In genomic region chr6:158651981-158652737, GRCh38 we compare ENCODE assay signal across 8 cellular contexts. TPM values are rescaled to one million over a fixed set of nuclear protein-coding genes. Genes with fewer than 3 reads are reported as not detected.
DNase-seq lines count a peak whose midpoint lies in the region; ATAC-seq and TF ChIP-seq lines count a peak whose summit lies in the region.
"Not testable (repeated sequence)": the region's sequence is repeated elsewhere in the genome, so short reads cannot be mapped to it uniquely, and the experiment has no call there.

No MANE protein-coding gene starts in this region.

- not testable (repeated sequence) for H3K36me3 ChIP-seq in stomach

- WGBS in stomach, 5 donors = 85 to 96% (median 92%) methylated on average over 17 of the region's 17 CpGs

- H3K4me1 Mint-ChIP-seq in CD14-positive monocyte (peaks cover 69% of the 10 kb centered on the region), osteocyte (ENCODE audit: unreplicated experiment) (peaks cover 15% of the 10 kb centered on the region)
- H3K4me1 Mint-ChIP-seq in T-helper 1 cell treated with Interleukin-12 subunit alpha and Interleukin-12 subunit beta and Interleukin-4 antibody, amounts not matched to agents 30 μg/mL and 1 μg/mL, for 36 hours (ENCODE audit: low read depth) = peaks cover 67% of the 10 kb centered on the region
- peaks cover 79% of the 10 kb centered on the region for H3K4me1 Mint-ChIP-seq in activated CD8-positive, alpha-beta T cell treated with anti-CD3 and anti-CD28 coated beads, Interleukin-2, amount 10 ng/mL, durations not matched to agents 7 days and 5 days (ENCODE audit: low read depth)
- H3K4me1 Mint-ChIP-seq in central memory CD8-positive, alpha-beta T cell = peaks cover 56% of the 10 kb centered on the region

- peak overlapping the region in 1 of 4 donors; percentile 11 for H3K4me3 ChIP-seq in stomach

- TF ChIP-seq EP300 in stomach (IDR thresholded peaks at IDR 0.05) = not testable (repeated sequence)

- H3K27me3 Mint-ChIP-seq in CD14-positive monocyte (ENCODE audit: low read depth in 3 of 3); T-helper 1 cell treated with Interleukin-12 subunit alpha and Interleukin-12 subunit beta and Interleukin-4 antibody, amounts not matched to agents 30 μg/mL and 1 μg/mL, for 36 hours (ENCODE audit: low read depth); activated CD8-positive, alpha-beta T cell treated with anti-CD3 and anti-CD28 coated beads, Interleukin-2, amount 10 ng/mL, durations not matched to agents 7 days and 5 days (ENCODE audit: low read depth); central memory CD8-positive, alpha-beta T cell; osteocyte (ENCODE audit: unreplicated experiment): not testable (repeated sequence)

- H3K4me3 Mint-ChIP-seq in CD14-positive monocyte = peak overlapping the region in 1 of 2 donors; percentile 45
- H3K4me3 Mint-ChIP-seq in T-helper 1 cell treated with Interleukin-12 subunit alpha and Interleukin-12 subunit beta and Interleukin-4 antibody, amounts not matched to agents 30 μg/mL and 1 μg/mL, for 36 hours = peak overlapping the region; percentile 86
- H3K4me3 Mint-ChIP-seq in activated CD8-positive, alpha-beta T cell treated with anti-CD3 and anti-CD28 coated beads, Interleukin-2, amount 10 ng/mL, durations not matched to agents 7 days and 5 days = peak overlapping the region; percentile 73
- H3K4me3 Mint-ChIP-seq in central memory CD8-positive, alpha-beta T cell = peak overlapping the region; percentile 83
- H3K4me3 Mint-ChIP-seq in osteocyte (ENCODE audit: unreplicated experiment) = not testable (repeated sequence)

- not testable (repeated sequence) for H3K36me3 Mint-ChIP-seq in CD14-positive monocyte; osteocyte (ENCODE audit: unreplicated experiment)
- peaks cover 48% of the 10 kb centered on the region for H3K36me3 Mint-ChIP-seq in T-helper 1 cell treated with Interleukin-12 subunit alpha and Interleukin-12 subunit beta and Interleukin-4 antibody, amounts not matched to agents 30 μg/mL and 1 μg/mL, for 36 hours (ENCODE audit: low read depth)
- peaks cover 51% of the 10 kb centered on the region for H3K36me3 Mint-ChIP-seq in activated CD8-positive, alpha-beta T cell treated with anti-CD3 and anti-CD28 coated beads, Interleukin-2, amount 10 ng/mL, durations not matched to agents 7 days and 5 days (ENCODE audit: low read depth)
- peaks cover 47% of the 10 kb centered on the region for H3K36me3 Mint-ChIP-seq in central memory CD8-positive, alpha-beta T cell (ENCODE audit: insufficient read depth)

- TF ChIP-seq CTCF in CD14-positive monocyte (IDR thresholded peaks at IDR 0.05); osteocyte (IDR thresholded peaks at IDR 0.05); stomach (IDR thresholded peaks at IDR 0.05): not testable (repeated sequence)

- H3K27ac Mint-ChIP-seq in CD14-positive monocyte = peak overlapping the region; percentile 96 to 100 (median 98)
- H3K27ac Mint-ChIP-seq in T-helper 1 cell treated with Interleukin-12 subunit alpha and Interleukin-12 subunit beta and Interleukin-4 antibody, amounts not matched to agents 30 μg/mL and 1 μg/mL, for 36 hours = peak overlapping the region; percentile 93
- H3K27ac Mint-ChIP-seq in activated CD8-positive, alpha-beta T cell treated with anti-CD3 and anti-CD28 coated beads, Interleukin-2, amount 10 ng/mL, durations not matched to agents 7 days and 5 days = peak overlapping the region; percentile 98
- peak overlapping the region; percentile 95 for H3K27ac Mint-ChIP-seq in central memory CD8-positive, alpha-beta T cell (ENCODE audit: low read depth)
- not testable (repeated sequence) for H3K27ac Mint-ChIP-seq in osteocyte (ENCODE audit: unreplicated experiment)

- intact Hi-C loops in CD14-positive monocyte (cut with micrococcal nuclease) = loop anchor here in 1 of 2 donors (10.0 kb wide), 1 partner anchor 597 kb away; no protein-coding TSS in a partner anchor
- intact Hi-C loops in stomach (cut with DNase I; ENCODE audit: low total_unique reads) = not testable (repeated sequence)

- H3K27ac ChIP-seq in stomach = peak overlapping the region in 4 of 5 donors; percentile 60 to 86 (median 75)

- POLR2A ChIA-PET in activated CD8-positive, alpha-beta T cell treated with anti-CD3 and anti-CD28 coated beads, Interleukin-2, amount 10 ng/mL, durations not matched to agents 7 days and 5 days (lab: Charles Lee) = interaction anchor here (1.0 to 3.7 kb wide), 5 partner anchors 9 to 392 kb away, joined by 3 to 46 read pairs (median 4); partner anchors contain the start of genes DYNLT1 and TAGAP

- not testable (repeated sequence) for TF ChIP-seq POLR2A in stomach (IDR thresholded peaks at IDR 0.05)

- not testable (repeated sequence) for DNase-seq in CD14-positive monocyte (ENCODE audit: low spot score); activated CD8-positive, alpha-beta T cell treated with anti-CD3 and anti-CD28 coated beads, Interleukin-2, amount 10 ng/mL, durations not matched to agents 7 days and 5 days; central memory CD8-positive, alpha-beta T cell (ENCODE audit: low spot score in 2 of 2)
- peak; percentile 24 for DNase-seq in activated effector memory CD4-positive, alpha-beta T cell treated with anti-CD3 and anti-CD28 coated beads, Interleukin-2, amount 50 U/mL, for 16 hours
- DNase-seq in islet precursor cell (peak; percentile 5), osteocyte (ENCODE audit: extremely low spot score, unreplicated experiment) (peak; percentile 44), stomach (peak; percentile 13)

- not testable (repeated sequence) for H3K27me3 ChIP-seq in stomach

- not testable (repeated sequence) for H3K9me3 ChIP-seq in stomach

- not testable (repeated sequence) for ATAC-seq in activated CD8-positive, alpha-beta T cell treated with anti-CD3 and anti-CD28 coated beads, Interleukin-2, amount 10 ng/mL, durations not matched to agents 7 days and 5 days; central memory CD8-positive, alpha-beta T cell (replicated peaks; ENCODE audit: extremely low read depth, poor library complexity, severe bottlenecking)

- CTCF ChIA-PET in activated CD8-positive, alpha-beta T cell treated with anti-CD3 and anti-CD28 coated beads, Interleukin-2, amount 10 ng/mL, durations not matched to agents 7 days and 5 days (lab: Charles Lee) = interaction anchor here (0.8 to 9.3 kb wide), 6 partner anchors 8 to 438 kb away, joined by 3 to 88 read pairs (median 4); partner anchors contain the start of gene DYNLT1

- peaks cover 0 to 47% (median 13%) of the 10 kb centered on the region in 4 donors for H3K4me1 ChIP-seq in stomach

- not testable (repeated sequence) for H3K9me3 Mint-ChIP-seq in CD14-positive monocyte; T-helper 1 cell treated with Interleukin-12 subunit alpha and Interleukin-12 subunit beta and Interleukin-4 antibody, amounts not matched to agents 30 μg/mL and 1 μg/mL, for 36 hours; activated CD8-positive, alpha-beta T cell treated with anti-CD3 and anti-CD28 coated beads, Interleukin-2, amount 10 ng/mL, durations not matched to agents 7 days and 5 days (ENCODE audit: insufficient read depth); central memory CD8-positive, alpha-beta T cell; osteocyte (ENCODE audit: unreplicated experiment)

RNA-seq across cellular contexts. Expression of gene SYTL3, which starts 2.3 kb away (rescaled TPM):
- polyA plus RNA-seq in CD14-positive monocyte (10 to 100 TPM; 14.6 to 14.8 TPM), stomach (1 to 10 TPM; 3.4 to 5.2 (median 3.9) TPM)
- 10 to 100 TPM; 43.5 to 48.3 TPM for total RNA-seq in activated CD8-positive, alpha-beta T cell treated with anti-CD3 and anti-CD28 coated beads, Interleukin-2, amount 10 ng/mL, durations not matched to agents 7 days and 5 days
- total RNA-seq in osteocyte (0.31 and 0.48 TPM in 2 replicates), stomach (10 to 100 TPM in 1 of 5 donors, 1 to 10 TPM in 4; 3.1 to 14.6 (median 8.1) TPM)

RNA-seq across cellular contexts. Expression of gene DYNLT1, which starts 7.6 kb away (rescaled TPM):
- polyA plus RNA-seq in CD14-positive monocyte = 100 to 1,000 TPM; 286 to 287 TPM
- total RNA-seq in activated CD8-positive, alpha-beta T cell treated with anti-CD3 and anti-CD28 coated beads, Interleukin-2, amount 10 ng/mL, durations not matched to agents 7 days and 5 days = 10 to 100 TPM; 79.0 to 86.4 TPM
- 116 and 118 TPM in 2 replicates for total RNA-seq in osteocyte
- total RNA-seq in stomach = 100 to 1,000 TPM in 3 of 5 donors, 10 to 100 TPM in 1, 1 to 10 TPM in 1; 5.8 to 294 (median 102) TPM
- 100 to 1,000 TPM; 183 to 208 (median 196) TPM for polyA plus RNA-seq in stomach
